In genomic region chr1:229298887-229299503, GRCh38 we compare ENCODE assay signal across 19 cellular contexts.
"Had no signal": no experiment of that assay in that cellular context is flagged by ENCODE, and none has a peak within 500 bp of the region (broad histone marks: within the 10 kb centered on the region; RNA-seq: fewer than 3 reads in every experiment).

No MANE protein-coding gene starts in this region.

- H3K27me3 ChIP-seq: gastrocnemius medialis, heart right ventricle, right atrium auricular region, suprapubic skin, thyroid gland, uterus had no signal

- FAIRE-seq: endometrium had no signal

- H3K9me3 ChIP-seq: gastrocnemius medialis, heart right ventricle, left ventricle myocardium inferior, right atrium auricular region, suprapubic skin, thyroid gland, uterus had no signal

- H3K4me3 ChIP-seq: gastrocnemius medialis, heart right ventricle, left ventricle myocardium inferior, lung, right atrium auricular region, smooth muscle cell, suprapubic skin, thyroid gland, uterus had no signal

- H3K36me3 ChIP-seq: uterus had no signal

- DNase-seq: effector memory CD4-positive, alpha-beta T cell; gastrocnemius medialis; heart right ventricle; islet precursor cell; left ventricle myocardium inferior; mesenchymal stem cell; naive thymus-derived CD4-positive, alpha-beta T cell; nephron progenitor cell; posterior cingulate gyrus; stimulated activated CD4-positive, alpha-beta T cell treated with anti-CD3 and anti-CD28 coated beads, Interleukin-2, amount 100 ng/mL, for 48 hours; stimulated activated naive CD4-positive, alpha-beta T cell treated with Interleukin-2 at 50 U/mL for 16 hours; thyroid gland; uterus had no signal

- H3K27ac ChIP-seq: heart right ventricle, left ventricle myocardium inferior, suprapubic skin, thyroid gland, uterus had no signal

- H3K4me1 ChIP-seq: suprapubic skin, thyroid gland, uterus had no signal

- ATAC-seq: esophagus mucosa; gastrocnemius medialis; heart right ventricle; naive thymus-derived CD4-positive, alpha-beta T cell had no signal

- H3K4me2 ChIP-seq: smooth muscle cell had no signal
